Comparison of ENCODE assay signal across 20 cellular contexts in the genomic region with DNA sequence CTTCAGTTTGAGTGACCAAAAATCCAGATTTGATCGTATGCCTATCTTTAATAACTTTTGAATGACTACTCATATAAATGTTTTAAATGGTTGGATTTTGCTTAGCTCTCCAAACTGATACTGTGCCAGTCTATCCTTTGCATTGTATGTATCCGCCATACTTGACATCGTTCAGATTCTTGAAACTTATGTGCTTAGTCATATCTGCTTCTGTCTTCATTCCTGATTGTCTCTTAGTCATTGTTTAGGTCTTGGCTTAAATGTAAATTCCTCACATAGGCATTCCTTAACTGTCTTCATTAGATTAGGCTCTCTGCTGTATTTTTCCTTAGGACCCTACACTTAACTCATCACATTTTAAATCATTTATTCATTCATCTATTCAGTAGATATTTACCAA.
DNase-seq lines count a peak whose midpoint lies in the region; ATAC-seq, FAIRE-seq and TF ChIP-seq lines count a peak whose summit lies in the region.
"Had no signal": no experiment of that assay in that cellular context is flagged by ENCODE, and none has a peak within 500 bp of the region (broad histone marks: within the 10 kb centered on the region; RNA-seq: fewer than 3 reads in every experiment).

No MANE protein-coding gene starts in this region.

- POLR2A ChIA-PET in activated CD4-positive, alpha-beta T cell treated with anti-CD3 and anti-CD28 coated beads for 36 hours (lab: Charles Lee), result no interaction called here

- H3K4me3 ChIP-seq in astrocyte (ENCODE audit: insufficient read depth, low read depth, low read length), result no peak overlapping the region
- no peak overlapping the region for H3K4me3 ChIP-seq in fibroblast of the aortic adventitia (ENCODE audit: low read depth, low read length)
- H3K4me3 ChIP-seq: left ventricle myocardium inferior had no signal

- no peaks in the 10 kb centered on the region for H3K36me3 ChIP-seq in astrocyte (ENCODE audit: insufficient read depth, low read length)

- H3K4me3 Mint-ChIP-seq in astrocyte (ENCODE audit: unreplicated experiment), result no peak overlapping the region
- H3K4me3 Mint-ChIP-seq in activated CD4-positive, alpha-beta T cell treated with anti-CD3 and anti-CD28 coated beads for 36 hours, result no peak overlapping the region
- H3K4me3 Mint-ChIP-seq: stimulated activated memory B cell treated with anti-CD40 and anti-IgM and Interleukin-4, amounts not matched to agents 10 μg/mL and 1 μg/mL and 100 μg/mL, for 72 hours; type B pancreatic cell had no signal

- H3K27me3 Mint-ChIP-seq in astrocyte (ENCODE audit: low read depth, unreplicated experiment), result no peaks in the 10 kb centered on the region
- no peaks in the 10 kb centered on the region for H3K27me3 Mint-ChIP-seq in activated CD4-positive, alpha-beta T cell treated with anti-CD3 and anti-CD28 coated beads for 36 hours
- H3K27me3 Mint-ChIP-seq: stimulated activated memory B cell treated with anti-CD40 and anti-IgM and Interleukin-4, amounts not matched to agents 10 μg/mL and 1 μg/mL and 100 μg/mL, for 72 hours; type B pancreatic cell had no signal

- intact Hi-C loops in activated CD4-positive, alpha-beta T cell treated with anti-CD3 and anti-CD28 coated beads for 36 hours (cut with DNase I, micrococcal nuclease), result no loop called here

- ATAC-seq in activated CD4-positive, alpha-beta T cell treated with anti-CD3 and anti-CD28 coated beads for 36 hours, result no peak
- no peak for ATAC-seq in HG03432 (IDR thresholded peaks at IDR 0.05; ENCODE audit: unreplicated experiment)
- ATAC-seq in GM19351 (IDR thresholded peaks at IDR 0.05; ENCODE audit: unreplicated experiment), result no peak
- ATAC-seq: stimulated activated memory B cell treated with anti-CD40 and anti-IgM and Interleukin-4, amounts not matched to agents 10 μg/mL and 1 μg/mL and 100 μg/mL, for 72 hours had no signal

- no peaks in the 10 kb centered on the region for H4K20me1 ChIP-seq in astrocyte (ENCODE audit: insufficient read depth, low read length)

- H3K4me1 Mint-ChIP-seq in astrocyte (ENCODE audit: low read depth, unreplicated experiment), result peaks cover 25% of the 10 kb centered on the region
- peaks cover 5% of the 10 kb centered on the region for H3K4me1 Mint-ChIP-seq in activated CD4-positive, alpha-beta T cell treated with anti-CD3 and anti-CD28 coated beads for 36 hours

- CTCF ChIA-PET in activated CD4-positive, alpha-beta T cell treated with anti-CD3 and anti-CD28 coated beads for 36 hours (lab: Charles Lee), result no interaction called here

- FAIRE-seq in astrocyte (lab: Jason Lieb, UNC), result peak; percentile 95

- peak overlapping the region; percentile 0 for H3K4me2 ChIP-seq in astrocyte (ENCODE audit: low read length)

- peaks cover 3% of the 10 kb centered on the region for H3K36me3 Mint-ChIP-seq in astrocyte (ENCODE audit: low read depth, unreplicated experiment)
- peaks cover 9% of the 10 kb centered on the region for H3K36me3 Mint-ChIP-seq in activated CD4-positive, alpha-beta T cell treated with anti-CD3 and anti-CD28 coated beads for 36 hours (ENCODE audit: low read depth)

- no peak overlapping the region for H2AFZ ChIP-seq in astrocyte (ENCODE audit: low read depth, low read length)
- H2AFZ ChIP-seq: parathyroid adenoma had no signal

- H3K9me3 ChIP-seq in astrocyte (ENCODE audit: insufficient read depth, low read depth, low read length), result no peaks in the 10 kb centered on the region

- H3K79me2 ChIP-seq in astrocyte (ENCODE audit: insufficient read depth, low read length), result no peaks in the 10 kb centered on the region
- H3K79me2 ChIP-seq: parathyroid adenoma had no signal

- H3K4me1 ChIP-seq in astrocyte (ENCODE audit: insufficient read depth, low read length), result peaks cover 21% of the 10 kb centered on the region
- H3K4me1 ChIP-seq: left ventricle myocardium inferior, parathyroid adenoma had no signal

- H3K9me3 Mint-ChIP-seq in astrocyte (ENCODE audit: unreplicated experiment), result peaks cover 2% of the 10 kb centered on the region
- H3K9me3 Mint-ChIP-seq in activated CD4-positive, alpha-beta T cell treated with anti-CD3 and anti-CD28 coated beads for 36 hours (ENCODE audit: low read depth), result peaks cover 5% of the 10 kb centered on the region

- DNase-seq in A172 (ENCODE audit: low spot score) (peak; percentile 72), HS-5 (ENCODE audit: low read depth) (peak; percentile 62), astrocyte (ENCODE audit: low read depth) (peak; percentile 89), fibroblast of the aortic adventitia (ENCODE audit: low read depth) (peak; percentile 78), NCI-H2029 (lab: John Stamatoyannopoulos, UW) (no peak)
- DNase-seq in activated CD4-positive, alpha-beta T cell treated with anti-CD3 and anti-CD28 coated beads for 36 hours, result no peak
- DNase-seq: 8988T, anterior cingulate cortex, dermis blood vessel endothelial cell, left ventricle myocardium inferior, MM.1S, NCI-H1930, NCI-H524 treated with DMSO at 0.1 percent for 48 hours had no signal

- no peak overlapping the region for H3K27ac Mint-ChIP-seq in astrocyte (ENCODE audit: unreplicated experiment)
- H3K27ac Mint-ChIP-seq in activated CD4-positive, alpha-beta T cell treated with anti-CD3 and anti-CD28 coated beads for 36 hours, result no peak overlapping the region
- H3K27ac Mint-ChIP-seq: activated T-helper 2 cell treated with anti-CD3 and anti-CD28 coated beads, Interferon-gamma antibody, Interleukin-2, Interleukin-4, amounts not matched to agents 10 μg/mL and 5 μg/mL and 100 μg/mL, durations not matched to agents 14 hours and 24 hours and 36 hours; stimulated activated memory B cell treated with anti-CD40 and anti-IgM and Interleukin-4, amounts not matched to agents 10 μg/mL and 1 μg/mL and 100 μg/mL, for 72 hours; type B pancreatic cell had no signal

- H3K27ac ChIP-seq in astrocyte (ENCODE audit: low read depth, low read length), result peak overlapping the region; percentile 20
- H3K27ac ChIP-seq: left ventricle myocardium inferior, parathyroid adenoma, VCaP had no signal

- H3K27me3 ChIP-seq in astrocyte (ENCODE audit: insufficient read depth, low read length), result no peaks in the 10 kb centered on the region

- TF ChIP-seq CTCF in astrocyte (IDR thresholded peaks at IDR 0.05; ENCODE audit: insufficient read depth, low read depth, low read length) (no peak), fibroblast of the aortic adventitia (IDR thresholded peaks at IDR 0.05; ENCODE audit: insufficient read depth, low read length) (no peak)

- no peak overlapping the region for H3K9ac ChIP-seq in astrocyte (ENCODE audit: low read length)
- H3K9ac ChIP-seq: parathyroid adenoma had no signal

Comparison
In these comparisons a context has a peak if more than half of its experiments do, and no peak if none do; other contexts are left out.
1. DNase-seq: peak in A172 (single experiment), HS-5 (single experiment), astrocyte (single experiment) and fibroblast of the aortic adventitia (single experiment); none in NCI-H2029 (single experiment) and activated CD4-positive, alpha-beta T cell treated with anti-CD3 and anti-CD28 coated beads for 36 hours (single experiment).